ENCODE assay signal across 8 cellular contexts in the genomic region with DNA sequence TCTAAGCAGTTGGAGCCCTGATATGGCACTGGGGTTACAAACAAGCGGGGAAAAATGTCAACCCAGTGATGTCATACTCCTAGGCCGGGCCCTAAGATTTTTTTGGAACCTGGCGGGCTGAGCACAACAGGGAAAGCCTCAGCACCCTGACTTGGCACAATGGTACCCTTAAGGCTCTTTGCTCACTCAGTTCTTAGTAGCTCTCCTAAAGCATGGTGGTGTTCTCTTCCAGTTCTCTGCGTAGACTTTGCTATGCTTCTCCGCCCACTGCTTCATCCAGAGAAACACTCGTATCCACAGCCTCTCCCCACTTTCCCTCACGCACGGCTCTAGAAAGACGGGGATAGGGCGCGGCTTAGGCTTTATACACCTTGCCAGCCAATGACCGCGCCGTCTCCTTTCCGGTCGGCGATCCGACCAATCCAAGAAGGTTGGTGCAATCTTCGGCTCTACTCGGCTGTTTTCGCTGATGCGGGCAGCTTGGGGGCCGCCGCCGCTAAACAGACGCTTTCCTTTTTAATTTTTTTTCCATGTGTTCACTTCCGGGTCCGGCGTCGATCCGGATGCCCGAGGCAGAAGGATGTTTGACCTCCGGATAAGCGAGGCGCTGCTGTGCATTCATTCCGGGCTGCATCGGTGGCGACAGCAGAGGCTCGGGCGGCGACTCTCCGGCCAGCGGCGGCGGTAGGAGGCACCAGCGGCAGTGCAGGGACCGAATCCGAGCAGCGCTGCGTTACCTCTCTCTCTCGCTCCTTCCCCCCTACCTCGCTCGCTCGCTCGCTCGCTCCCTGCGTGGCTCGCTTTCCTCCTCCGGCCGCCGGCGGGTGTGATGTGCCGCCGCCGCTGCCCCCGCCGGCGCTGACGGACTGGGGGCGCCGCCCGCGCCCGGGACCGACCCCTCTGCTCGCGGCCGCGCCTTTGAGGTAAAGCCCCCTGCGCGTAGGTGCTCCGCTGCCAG. TPM values are rescaled to one million over a fixed set of nuclear protein-coding genes. Genes with fewer than 3 reads are reported as not detected.
DNase-seq lines count a peak whose midpoint lies in the region; ATAC-seq and TF ChIP-seq lines count a peak whose summit lies in the region.

TSS of gene CSNK1G3 (plus strand) at position 530 of the 958 bp plus-strand sequence. CDS start 33,487 bp downstream, outside the sequence.

- in situ Hi-C loops in GM13977 (cut with MboI; ENCODE audit: low pct_unique_long_range_greater_than_20kb, low sequenced_read_pairs, unreplicated experiment) = no loop called here

- DNase-seq in GM13977 (ENCODE audit: low spot score) (peak; percentile 95), NCI-H1694 treated with DMSO at 0.1 percent for 48 hours (lab: John Stamatoyannopoulos, UW) (peak; percentile 92), T-helper 17 cell (peak; percentile 75 to 83 (median 80)), amygdala (lab: John Stamatoyannopoulos, UW) (peak; percentile 51 to 98 (median 92)), left cardiac atrium (peak; percentile 98), posterior vena cava (ENCODE audit: low spot score) (peak; percentile 99), upper lobe of right lung (peak; percentile 96)

- peak within 1 kb of the TSS; percentile 95 for H3K27ac Mint-ChIP-seq in T-helper 17 cell

- no peaks in the 10 kb centered on the region for H3K36me3 ChIP-seq in upper lobe of right lung

- peak within 1 kb of the TSS; percentile 76 for H3K4me3 ChIP-seq in upper lobe of right lung

- peak; percentile 95 for ATAC-seq in HG02870 (IDR thresholded peaks at IDR 0.05; ENCODE audit: unreplicated experiment)
- ATAC-seq in T-helper 17 cell = peak; percentile 87
- ATAC-seq in left cardiac atrium = peak; percentile 98
- peak; percentile 97 for ATAC-seq in upper lobe of right lung

- no peaks in the 10 kb centered on the region for H3K27me3 ChIP-seq in upper lobe of right lung

- H3K4me1 ChIP-seq in upper lobe of right lung = peaks cover 16% of the 10 kb centered on the region

- peaks cover 7% of the 10 kb centered on the region for H3K27me3 Mint-ChIP-seq in T-helper 17 cell

- TF ChIP-seq CTCF in GM13977 (IDR thresholded peaks at IDR 0.05; ENCODE audit: extremely low read depth, insufficient read depth, missing control alignments) (no peak), upper lobe of right lung (IDR thresholded peaks at IDR 0.05) (no peak)

- H3K4me3 Mint-ChIP-seq in T-helper 17 cell = peak within 1 kb of the TSS; percentile 97

- peaks cover 3% of the 10 kb centered on the region for H3K36me3 Mint-ChIP-seq in T-helper 17 cell (ENCODE audit: low read depth)

- peaks cover 31% of the 10 kb centered on the region for H3K4me1 Mint-ChIP-seq in T-helper 17 cell

- H3K9me3 ChIP-seq in T-helper 17 cell (ENCODE audit: control insufficient read depth, low read length, poor library complexity, severe bottlenecking) (no peaks in the 10 kb centered on the region), upper lobe of right lung (no peaks in the 10 kb centered on the region)

- intact Hi-C loops in left cardiac atrium (cut with DNase I) = loop anchor here in 1 of 2 donors (2.0 to 10.0 kb wide), 2 partner anchors 73 to 89 kb away; partner anchors contain the start of gene CEP120
- intact Hi-C loops in posterior vena cava (cut with DNase I) = no loop called here
- intact Hi-C loops in upper lobe of right lung (cut with DNase I) = no loop called here

- peak within 1 kb of the TSS; percentile 90 for H3K27ac ChIP-seq in upper lobe of right lung

RNA-seq across cellular contexts. Expression of gene CSNK1G3, which starts in this region (rescaled TPM):
- total RNA-seq in T-helper 17 cell = 10 to 100 TPM; 61.8 to 65.7 TPM
- total RNA-seq in left cardiac atrium = 10 to 100 TPM; 27.1 to 28.6 TPM
- 10 to 100 TPM; 42.9 to 49.8 TPM for total RNA-seq in posterior vena cava
- 42.0 TPM for total RNA-seq in upper lobe of right lung

Comparison
In these comparisons a context has a peak if more than half of its experiments do, and no peak if none do; other contexts are left out.
1. Peak in every context shown above with its lines: DNase-seq, ATAC-seq, H3K4me3 ChIP-seq and H3K27ac ChIP-seq.